Comparison of ENCODE assay signal across 20 cellular contexts in the genomic region with DNA sequence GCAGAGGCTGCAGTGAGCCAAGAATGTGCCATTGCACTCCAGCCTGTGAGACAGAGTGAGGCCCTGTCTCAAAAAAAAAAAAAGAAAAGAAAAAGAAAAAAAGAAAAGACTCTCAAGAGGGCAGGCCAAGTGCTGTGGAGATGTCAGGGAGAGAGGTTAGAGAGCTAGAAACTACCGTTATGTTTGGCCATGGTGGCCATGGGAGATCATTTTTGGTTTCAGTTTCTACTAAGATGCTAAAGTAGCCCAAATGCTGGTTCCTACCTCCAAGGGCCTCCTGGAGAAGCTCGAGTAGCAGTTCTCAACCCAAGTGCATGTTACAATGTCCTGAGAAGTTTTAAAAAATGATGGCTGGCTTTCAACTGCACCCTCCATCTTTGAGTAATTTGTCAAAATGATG.
"Had no signal": no experiment of that assay in that cellular context is flagged by ENCODE, and none has a peak within 500 bp of the region (broad histone marks: within the 10 kb centered on the region; RNA-seq: fewer than 3 reads in every experiment).

No MANE protein-coding gene starts in this region.

- H3K4me1 Mint-ChIP-seq: activated CD4-positive, alpha-beta T cell treated with anti-CD3 and anti-CD28 coated beads for 36 hours; natural killer cell had no signal

- H3K27ac Mint-ChIP-seq: activated naive CD8-positive, alpha-beta T cell; effector memory CD8-positive, alpha-beta T cell; natural killer cell; stimulated activated naive CD8-positive, alpha-beta T cell treated with anti-CD3 and anti-CD28 coated beads, Interleukin-15, Interleukin-2, amounts not matched to agents 100 ng/mL and 50 ng/mL, for 24 hours; WTC11 had no signal

- H3K27ac ChIP-seq: cardiac muscle cell, ovary, psoas muscle, transverse colon, vagina had no signal

- H3K27me3 Mint-ChIP-seq: activated CD4-positive, alpha-beta T cell treated with anti-CD3 and anti-CD28 coated beads for 36 hours; activated naive CD8-positive, alpha-beta T cell; effector memory CD8-positive, alpha-beta T cell; stimulated activated naive CD8-positive, alpha-beta T cell treated with anti-CD3 and anti-CD28 coated beads, Interleukin-15, Interleukin-2, amounts not matched to agents 100 ng/mL and 50 ng/mL, for 24 hours had no signal

- H3K4me1 ChIP-seq: psoas muscle, transverse colon had no signal

- ATAC-seq: activated CD4-positive, alpha-beta T cell treated with anti-CD3 and anti-CD28 coated beads for 36 hours; effector memory CD8-positive, alpha-beta T cell; natural killer cell; psoas muscle; right cardiac atrium; WTC11 had no signal

- H3K4me3 Mint-ChIP-seq: activated CD4-positive, alpha-beta T cell treated with anti-CD3 and anti-CD28 coated beads for 36 hours; activated naive CD8-positive, alpha-beta T cell; effector memory CD8-positive, alpha-beta T cell; natural killer cell; stimulated activated naive CD8-positive, alpha-beta T cell treated with anti-CD3 and anti-CD28 coated beads, Interleukin-15, Interleukin-2, amounts not matched to agents 100 ng/mL and 50 ng/mL, for 24 hours; WTC11 had no signal

- H3K9me3 ChIP-seq: ovary, psoas muscle, transverse colon, vagina had no signal

- DNase-seq: activated CD4-positive, alpha-beta T cell treated with anti-CD3 and anti-CD28 coated beads for 36 hours; activated CD4-positive, alpha-beta T cell treated with anti-CD3 and anti-CD28 coated beads, Interleukin-2, amount 50 U/mL, for 48 hours; activated T-cell treated with anti-CD3 and anti-CD28 coated beads for 4 hours; dermis blood vessel endothelial cell; effector memory CD8-positive, alpha-beta T cell; natural killer cell; ovary; psoas muscle; right cardiac atrium; stimulated activated CD4-positive, alpha-beta T cell treated with anti-CD3 and anti-CD28 coated beads, Interleukin-15, amount 100 ng/mL, for 24 hours; stimulated activated CD4-positive, alpha-beta T cell treated with anti-CD3 and anti-CD28 coated beads, Interleukin-2, amount 100 ng/mL, for 48 hours; transverse colon had no signal

- H3K27me3 ChIP-seq: cardiac muscle cell, ovary, transverse colon, vagina had no signal

- H3K4me3 ChIP-seq: cardiac muscle cell, lung, ovary, psoas muscle, skin epidermis, transverse colon, vagina had no signal

- FAIRE-seq: keratinocyte had no signal

- H3K36me3 ChIP-seq: cardiac muscle cell, ovary, transverse colon, vagina had no signal

- H3K36me3 Mint-ChIP-seq: activated naive CD8-positive, alpha-beta T cell; natural killer cell; WTC11 had no signal
